In genomic region chr19:30077851-30078355, GRCh38 we compare ENCODE assay signal across 31 cellular contexts.
"Had no signal": no experiment of that assay in that cellular context is flagged by ENCODE, and none has a peak within 500 bp of the region (broad histone marks: within the 10 kb centered on the region; RNA-seq: fewer than 3 reads in every experiment).

No MANE protein-coding gene starts in this region.

- H3K27ac Mint-ChIP-seq: activated CD4-positive, alpha-beta memory T cell treated with anti-CD3 and anti-CD28 coated beads for 36 hours; activated CD4-positive, alpha-beta T cell treated with anti-CD3 and anti-CD28 coated beads, Interleukin-2, amount 10 ng/mL, durations not matched to agents 7 days and 5 days; activated naive CD8-positive, alpha-beta T cell treated with anti-CD3 and anti-CD28 coated beads, Interleukin-2, amount 50 U/mL, for 24 hours; activated T-helper 1 cell treated with anti-CD3 and anti-CD28 coated beads, Interleukin-12 subunit alpha, Interleukin-12 subunit beta, Interleukin-2, Interleukin-4 antibody, amounts not matched to agents 30 ng/mL and 10 ng/mL and 1 ng/mL, durations not matched to agents 14 hours and 24 hours and 36 hours; T-helper 17 cell; WTC11 had no signal

- H3K36me3 ChIP-seq: ascending aorta, Peyer's patch, SJSA1 had no signal

- H3K4me3 Mint-ChIP-seq: activated CD4-positive, alpha-beta memory T cell treated with anti-CD3 and anti-CD28 coated beads for 36 hours; activated CD4-positive, alpha-beta T cell treated with anti-CD3 and anti-CD28 coated beads, Interleukin-2, amount 10 ng/mL, durations not matched to agents 7 days and 5 days; activated naive CD8-positive, alpha-beta T cell treated with anti-CD3 and anti-CD28 coated beads, Interleukin-2, amount 50 U/mL, for 24 hours; activated T-helper 1 cell treated with anti-CD3 and anti-CD28 coated beads, Interleukin-12 subunit alpha, Interleukin-12 subunit beta, Interleukin-2, Interleukin-4 antibody, amounts not matched to agents 30 ng/mL and 10 ng/mL and 1 ng/mL, durations not matched to agents 14 hours and 24 hours and 36 hours; T-helper 17 cell; WTC11 had no signal

- H3K27ac ChIP-seq: ascending aorta, body of pancreas, KMS-11, Peyer's patch, SJSA1 had no signal

- H3K9me3 ChIP-seq: ascending aorta, body of pancreas, Peyer's patch, SJSA1 had no signal

- ATAC-seq: activated naive CD4-positive, alpha-beta T cell treated with anti-CD3 and anti-CD28 coated beads, Interleukin-2, amount 50 U/mL, for 72 hours; activated naive CD8-positive, alpha-beta T cell treated with anti-CD3 and anti-CD28 coated beads, Interleukin-2, amount 50 U/mL, for 24 hours; body of pancreas; T-helper 17 cell; WTC11 had no signal

- H3K9ac ChIP-seq: KMS-11 had no signal

- FAIRE-seq: bronchial epithelial cell had no signal

- DNase-seq: activated CD4-positive, alpha-beta memory T cell treated with anti-CD3 and anti-CD28 coated beads for 36 hours; activated CD4-positive, alpha-beta T cell treated with anti-CD3 and anti-CD28 coated beads, Interleukin-2, amount 10 ng/mL, durations not matched to agents 7 days and 5 days; activated CD8-positive, alpha-beta memory T cell treated with anti-CD3 and anti-CD28 coated beads for 24 hours; activated effector memory CD4-positive, alpha-beta T cell treated with anti-CD3 and anti-CD28 coated beads, Interleukin-2, amount 50 U/mL, for 16 hours; activated naive CD4-positive, alpha-beta T cell treated with Interleukin-2 at 50 U/mL for 16 hours; activated naive CD8-positive, alpha-beta T cell treated with anti-CD3 and anti-CD28 coated beads, Interleukin-2, amount 50 U/mL, for 24 hours; amniotic stem cell; body of pancreas; central memory CD4-positive, alpha-beta T cell; MV-4-11; NCI-H1092 treated with DMSO at 0.1 percent for 48 hours; NCI-H1417 treated with DMSO at 0.1 percent for 48 hours; NCI-H1694; NCI-H2029; NCI-H345; NCI-H510A; NCI-H526 treated with DMSO at 0.1 percent for 48 hours; NCI-H82; NK-92 treated with Interleukin-12 subunit alpha and Interleukin-12 subunit beta, amount 100 ng/mL, for 24 hours; OCI-M1; SHP77; T-helper 17 cell; T-helper 9 cell had no signal

- H3K27me3 ChIP-seq: ascending aorta, Peyer's patch had no signal

- H3K4me1 Mint-ChIP-seq: activated CD4-positive, alpha-beta T cell treated with anti-CD3 and anti-CD28 coated beads, Interleukin-2, amount 10 ng/mL, durations not matched to agents 7 days and 5 days; activated naive CD8-positive, alpha-beta T cell treated with anti-CD3 and anti-CD28 coated beads, Interleukin-2, amount 50 U/mL, for 24 hours; T-helper 17 cell had no signal

- H3K4me3 ChIP-seq: ascending aorta, body of pancreas, Peyer's patch, SJSA1 had no signal

- H3K4me1 ChIP-seq: ascending aorta, body of pancreas, Peyer's patch, SJSA1 had no signal

- H3K9me3 Mint-ChIP-seq: activated CD4-positive, alpha-beta memory T cell treated with anti-CD3 and anti-CD28 coated beads for 36 hours; activated CD4-positive, alpha-beta T cell treated with anti-CD3 and anti-CD28 coated beads, Interleukin-2, amount 10 ng/mL, durations not matched to agents 7 days and 5 days; activated naive CD4-positive, alpha-beta T cell treated with anti-CD3 and anti-CD28 coated beads, Interleukin-2, amount 50 U/mL, for 72 hours; activated naive CD8-positive, alpha-beta T cell treated with anti-CD3 and anti-CD28 coated beads, Interleukin-2, amount 50 U/mL, for 24 hours; activated T-helper 1 cell treated with anti-CD3 and anti-CD28 coated beads, Interleukin-12 subunit alpha, Interleukin-12 subunit beta, Interleukin-2, Interleukin-4 antibody, amounts not matched to agents 30 ng/mL and 10 ng/mL and 1 ng/mL, durations not matched to agents 14 hours and 24 hours and 36 hours had no signal

- H3K36me3 Mint-ChIP-seq: activated CD4-positive, alpha-beta memory T cell treated with anti-CD3 and anti-CD28 coated beads for 36 hours; activated naive CD4-positive, alpha-beta T cell treated with anti-CD3 and anti-CD28 coated beads, Interleukin-2, amount 50 U/mL, for 72 hours; WTC11 had no signal
